9 cellular contexts compared by ENCODE assay signal in genomic region chr3:9914559-9915251, GRCh38. TPM values are rescaled to one million over a fixed set of nuclear protein-coding genes. Genes with fewer than 3 reads are reported as not detected.
A peak's percentile ranks its signal among the peaks of the same experiment; 100 is the strongest.
DNase-seq lines count a peak whose midpoint lies in the region; ATAC-seq and TF ChIP-seq lines count a peak whose summit lies in the region.
"Had no signal": no experiment of that assay in that cellular context is flagged by ENCODE, and none has a peak within 500 bp of the region (broad histone marks: within the 10 kb centered on the region; RNA-seq: fewer than 3 reads in every experiment).

No MANE protein-coding gene starts in this region.

- peak; percentile 23 for DNase-seq in NCI-H1105 treated with DMSO at 0.1 percent for 48 hours (lab: John Stamatoyannopoulos, UW)
- no peak for DNase-seq in NCI-H1105 (lab: John Stamatoyannopoulos, UW)
- peak; percentile 74 for DNase-seq in NCI-H69 (lab: John Stamatoyannopoulos, UW)
- DNase-seq in foreskin fibroblast = no peak
- DNase-seq in omental fat pad (ENCODE audit: low spot score) = no peak
- no peak for DNase-seq in AG08396 (ENCODE audit: low spot score)

- H3K4me3 ChIP-seq in foreskin fibroblast (ENCODE audit: low read depth in 1 of 2, low read length in 2 of 2) (peak overlapping the region; percentile 52 to 58), skin epidermis (peak overlapping the region; percentile 34 to 60 (median 51))

- ATAC-seq in HG02981 (IDR thresholded peaks at IDR 0.05; ENCODE audit: unreplicated experiment) = no peak
- ATAC-seq in omental fat pad (ENCODE audit: low FRiP score) = no peak

- TF ChIP-seq CTCF in foreskin fibroblast (IDR thresholded peaks at IDR 0.05; ENCODE audit: low read depth, low read length) (no peak), omental fat pad (IDR thresholded peaks at IDR 0.05) (no peak)

- peak overlapping the region in 18 of 21 experiments; percentile 66 to 91 (median 83) for H3K27ac ChIP-seq in skin epidermis

RNA-seq across cellular contexts. Expression of gene IL17RC, which starts 2.2 kb away (rescaled TPM):
- total RNA-seq in omental fat pad = 10 to 100 TPM; 53.4 to 97.6 (median 58.2) TPM

RNA-seq across cellular contexts. Expression of gene IL17RE, which starts 12.1 kb away (rescaled TPM):
- total RNA-seq in omental fat pad = 10 to 100 TPM in 2 of 4 donors, 1 to 10 TPM in 2; 7.7 to 13.8 (median 10.3) TPM

RNA-seq across cellular contexts. Expression of gene CRELD1, which starts 18.9 kb away (rescaled TPM):
- total RNA-seq in omental fat pad = 10 to 100 TPM; 26.8 to 52.3 (median 38.4) TPM

RNA-seq across cellular contexts. Expression of gene JAGN1, which starts 24.3 kb away (rescaled TPM):
- 10 to 100 TPM; 50.4 to 91.0 (median 75.6) TPM for total RNA-seq in omental fat pad

RNA-seq across cellular contexts. Expression of gene CIDEC, which starts 34.7 kb away (rescaled TPM):
- total RNA-seq in omental fat pad = 1,000 to 10,000 TPM in 1 of 4 donors, 100 to 1,000 TPM in 3; 318 to 1,481 (median 713) TPM
- total RNA-seq: T-helper 2 cell treated with Interferon-gamma antibody and Interleukin-4, amounts not matched to agents 100 ng/mL and 5 ng/mL, for 36 hours had no signal

Comparison
In these comparisons a context has a peak if more than half of its experiments do, and no peak if none do; other contexts are left out.
1. DNase-seq: peak in NCI-H1105 treated with DMSO at 0.1 percent for 48 hours (single experiment) and NCI-H69 (single experiment); none in NCI-H1105 (single experiment), foreskin fibroblast (0 of 2), omental fat pad (single experiment) and AG08396 (single experiment).